9 cellular contexts compared by ENCODE assay signal in the genomic region with DNA sequence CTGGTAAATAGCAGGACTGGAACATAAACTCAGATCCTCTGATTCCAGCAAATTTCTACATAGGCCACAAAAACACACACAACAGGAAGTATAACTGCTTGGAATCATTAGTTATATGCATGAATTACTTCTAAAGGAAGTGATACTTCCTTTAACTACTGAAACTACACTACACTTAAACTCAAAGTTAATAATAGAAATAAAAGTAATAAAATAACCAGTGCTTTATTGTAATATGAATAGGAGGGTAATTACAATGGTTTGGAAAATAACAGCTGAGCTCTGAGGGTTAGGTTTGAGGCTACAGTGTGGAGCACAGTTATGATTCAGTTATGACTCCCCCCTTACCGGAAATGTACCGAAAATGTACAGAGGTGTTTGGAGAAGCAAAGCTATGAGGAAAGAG. TPM values are rescaled to one million over a fixed set of nuclear protein-coding genes. Genes with fewer than 3 reads are reported as not detected.
DNase-seq lines count a peak whose midpoint lies in the region; ATAC-seq lines count a peak whose summit lies in the region.
"Had no signal": no experiment of that assay in that cellular context is flagged by ENCODE, and none has a peak within 500 bp of the region (broad histone marks: within the 10 kb centered on the region; RNA-seq: fewer than 3 reads in every experiment).

No MANE protein-coding gene starts in this region.

- H3K27ac Mint-ChIP-seq in memory B cell = peak overlapping the region; percentile 82
- H3K27ac Mint-ChIP-seq in activated CD4-positive, alpha-beta memory T cell treated with anti-CD3 and anti-CD28 coated beads, Interleukin-2, amount 10 ng/mL, durations not matched to agents 7 days and 5 days = no peak overlapping the region

- H3K36me3 Mint-ChIP-seq in memory B cell = no peaks in the 10 kb centered on the region
- no peaks in the 10 kb centered on the region for H3K36me3 Mint-ChIP-seq in activated CD4-positive, alpha-beta memory T cell treated with anti-CD3 and anti-CD28 coated beads, Interleukin-2, amount 10 ng/mL, durations not matched to agents 7 days and 5 days (ENCODE audit: low read depth)
- H3K36me3 Mint-ChIP-seq: brain had no signal

- DNase-seq in memory B cell (ENCODE audit: low spot score in 2 of 2) (no peak), RKO (ENCODE audit: low spot score) (no peak), NCI-H510A treated with DMSO at 0.1 percent for 48 hours (lab: John Stamatoyannopoulos, UW) (no peak), NCI-H524 (lab: John Stamatoyannopoulos, UW) (no peak)
- DNase-seq in activated CD4-positive, alpha-beta memory T cell treated with anti-CD3 and anti-CD28 coated beads, Interleukin-2, amount 10 ng/mL, durations not matched to agents 7 days and 5 days = no peak

- CTCF ChIA-PET in activated CD4-positive, alpha-beta memory T cell treated with anti-CD3 and anti-CD28 coated beads, Interleukin-2, amount 10 ng/mL, durations not matched to agents 7 days and 5 days (lab: Charles Lee) = interaction anchor here (0.9 to 1.6 kb wide), 2 partner anchors 10 to 19 kb away, joined by 3 to 5 read pairs; partner anchors contain the start of gene POLI

- peaks cover 27% of the 10 kb centered on the region for H3K4me1 Mint-ChIP-seq in memory B cell
- peaks cover 16% of the 10 kb centered on the region for H3K4me1 Mint-ChIP-seq in activated CD4-positive, alpha-beta memory T cell treated with anti-CD3 and anti-CD28 coated beads, Interleukin-2, amount 10 ng/mL, durations not matched to agents 7 days and 5 days

- H3K9me3 Mint-ChIP-seq in memory B cell = no peaks in the 10 kb centered on the region
- no peaks in the 10 kb centered on the region for H3K9me3 Mint-ChIP-seq in activated CD4-positive, alpha-beta memory T cell treated with anti-CD3 and anti-CD28 coated beads, Interleukin-2, amount 10 ng/mL, durations not matched to agents 7 days and 5 days
- H3K9me3 Mint-ChIP-seq: brain had no signal

- POLR2A ChIA-PET in activated CD4-positive, alpha-beta memory T cell treated with anti-CD3 and anti-CD28 coated beads, Interleukin-2, amount 10 ng/mL, durations not matched to agents 7 days and 5 days (lab: Charles Lee) = interaction anchor here (1.0 to 2.8 kb wide), 2 partner anchors 11 to 28 kb away, joined by 3 to 7 read pairs; no protein-coding TSS in a partner anchor

- no peaks in the 10 kb centered on the region for H3K27me3 Mint-ChIP-seq in memory B cell
- H3K27me3 Mint-ChIP-seq in activated CD4-positive, alpha-beta memory T cell treated with anti-CD3 and anti-CD28 coated beads, Interleukin-2, amount 10 ng/mL, durations not matched to agents 7 days and 5 days = peaks cover 5% of the 10 kb centered on the region

- peak overlapping the region; percentile 70 for H3K4me3 Mint-ChIP-seq in memory B cell
- no peak overlapping the region for H3K4me3 Mint-ChIP-seq in activated CD4-positive, alpha-beta memory T cell treated with anti-CD3 and anti-CD28 coated beads, Interleukin-2, amount 10 ng/mL, durations not matched to agents 7 days and 5 days
- H3K4me3 Mint-ChIP-seq: brain had no signal

- ATAC-seq in GM18858 (IDR thresholded peaks at IDR 0.05; ENCODE audit: unreplicated experiment) = peak; percentile 90
- ATAC-seq in GM21717 (IDR thresholded peaks at IDR 0.05; ENCODE audit: unreplicated experiment) = peak; percentile 81
- ATAC-seq in HG03565 (IDR thresholded peaks at IDR 0.05; ENCODE audit: unreplicated experiment) = peak; percentile 89
- ATAC-seq in memory B cell (ENCODE audit: low read depth) = peak; percentile 66

RNA-seq across cellular contexts. Expression of gene POLI, which starts 18.5 kb away (rescaled TPM):
- total RNA-seq in activated CD4-positive, alpha-beta memory T cell treated with anti-CD3 and anti-CD28 coated beads, Interleukin-2, amount 10 ng/mL, durations not matched to agents 7 days and 5 days = 10 to 100 TPM; 23.0 to 24.1 TPM

RNA-seq across cellular contexts. Expression of gene MBD2, which starts 26.4 kb away (rescaled TPM):
- 100 to 1,000 TPM; 133 to 134 TPM for total RNA-seq in activated CD4-positive, alpha-beta memory T cell treated with anti-CD3 and anti-CD28 coated beads, Interleukin-2, amount 10 ng/mL, durations not matched to agents 7 days and 5 days
